Comparison of ENCODE assay signal across 8 cellular contexts in genomic region chr17:28041844-28042656, GRCh38. TPM values are rescaled to one million over a fixed set of nuclear protein-coding genes. Genes with fewer than 3 reads are reported as not detected.
DNase-seq lines count a peak whose midpoint lies in the region; ATAC-seq lines count a peak whose summit lies in the region.

No MANE protein-coding gene starts in this region.

- DNase-seq in activated naive CD8-positive, alpha-beta T cell treated with anti-CD3 and anti-CD28 coated beads for 36 hours = no peak
- DNase-seq in iPS-NIHi7 (ENCODE audit: extremely low spot score) = peak; percentile 22
- DNase-seq in NCI-H510A (lab: John Stamatoyannopoulos, UW) = no peak
- no peak for DNase-seq in posterior vena cava (ENCODE audit: low spot score)
- DNase-seq in pons (ENCODE audit: low spot score) = no peak

- peak overlapping the region; percentile 85 for H3K4me3 Mint-ChIP-seq in activated naive CD8-positive, alpha-beta T cell treated with anti-CD3 and anti-CD28 coated beads for 36 hours
- H3K4me3 Mint-ChIP-seq in stimulated activated naive CD8-positive, alpha-beta T cell treated with anti-CD3 and anti-CD28 coated beads, Interleukin-15, Interleukin-2, amounts not matched to agents 100 ng/mL and 50 ng/mL, for 24 hours = peak overlapping the region; percentile 87

- intact Hi-C loops in posterior vena cava (cut with DNase I) = no loop called here

- no peaks in the 10 kb centered on the region for H3K27me3 Mint-ChIP-seq in activated naive CD8-positive, alpha-beta T cell treated with anti-CD3 and anti-CD28 coated beads for 36 hours
- H3K27me3 Mint-ChIP-seq in stimulated activated naive CD8-positive, alpha-beta T cell treated with anti-CD3 and anti-CD28 coated beads, Interleukin-15, Interleukin-2, amounts not matched to agents 100 ng/mL and 50 ng/mL, for 24 hours = no peaks in the 10 kb centered on the region

- H3K27ac Mint-ChIP-seq in activated naive CD8-positive, alpha-beta T cell treated with anti-CD3 and anti-CD28 coated beads for 36 hours = peak overlapping the region; percentile 74
- no peak overlapping the region for H3K27ac Mint-ChIP-seq in stimulated activated naive CD8-positive, alpha-beta T cell treated with anti-CD3 and anti-CD28 coated beads, Interleukin-15, Interleukin-2, amounts not matched to agents 100 ng/mL and 50 ng/mL, for 24 hours

- H3K4me1 Mint-ChIP-seq in activated naive CD8-positive, alpha-beta T cell treated with anti-CD3 and anti-CD28 coated beads for 36 hours = peaks cover 54% of the 10 kb centered on the region
- H3K4me1 Mint-ChIP-seq in stimulated activated naive CD8-positive, alpha-beta T cell treated with anti-CD3 and anti-CD28 coated beads, Interleukin-15, Interleukin-2, amounts not matched to agents 100 ng/mL and 50 ng/mL, for 24 hours (ENCODE audit: low read depth) = peaks cover 70% of the 10 kb centered on the region

- H3K36me3 Mint-ChIP-seq in activated naive CD8-positive, alpha-beta T cell treated with anti-CD3 and anti-CD28 coated beads for 36 hours = peaks cover 12% of the 10 kb centered on the region
- no peaks in the 10 kb centered on the region for H3K36me3 Mint-ChIP-seq in stimulated activated naive CD8-positive, alpha-beta T cell treated with anti-CD3 and anti-CD28 coated beads, Interleukin-15, Interleukin-2, amounts not matched to agents 100 ng/mL and 50 ng/mL, for 24 hours (ENCODE audit: low read depth)

- peaks cover 6% of the 10 kb centered on the region for H3K9me3 Mint-ChIP-seq in activated naive CD8-positive, alpha-beta T cell treated with anti-CD3 and anti-CD28 coated beads for 36 hours
- H3K9me3 Mint-ChIP-seq in stimulated activated naive CD8-positive, alpha-beta T cell treated with anti-CD3 and anti-CD28 coated beads, Interleukin-15, Interleukin-2, amounts not matched to agents 100 ng/mL and 50 ng/mL, for 24 hours = no peaks in the 10 kb centered on the region

- ATAC-seq in GM19025 (IDR thresholded peaks at IDR 0.05; ENCODE audit: low read depth, unreplicated experiment) (peak; percentile 11), HG03097 (IDR thresholded peaks at IDR 0.05; ENCODE audit: low FRiP score, unreplicated experiment) (peak; percentile 6)

RNA-seq across cellular contexts. Expression of gene NLK, which starts 0.4 kb away (rescaled TPM):
- total RNA-seq in activated naive CD8-positive, alpha-beta T cell treated with anti-CD3 and anti-CD28 coated beads for 36 hours = 10 to 100 TPM in 1 of 2 experiments, 1 to 10 TPM in 1; 9.6 to 10.2 TPM
- 10 to 100 TPM; 13.1 to 13.6 TPM for total RNA-seq in posterior vena cava
